Comparison of ENCODE assay signal across 9 cellular contexts in the genomic region with DNA sequence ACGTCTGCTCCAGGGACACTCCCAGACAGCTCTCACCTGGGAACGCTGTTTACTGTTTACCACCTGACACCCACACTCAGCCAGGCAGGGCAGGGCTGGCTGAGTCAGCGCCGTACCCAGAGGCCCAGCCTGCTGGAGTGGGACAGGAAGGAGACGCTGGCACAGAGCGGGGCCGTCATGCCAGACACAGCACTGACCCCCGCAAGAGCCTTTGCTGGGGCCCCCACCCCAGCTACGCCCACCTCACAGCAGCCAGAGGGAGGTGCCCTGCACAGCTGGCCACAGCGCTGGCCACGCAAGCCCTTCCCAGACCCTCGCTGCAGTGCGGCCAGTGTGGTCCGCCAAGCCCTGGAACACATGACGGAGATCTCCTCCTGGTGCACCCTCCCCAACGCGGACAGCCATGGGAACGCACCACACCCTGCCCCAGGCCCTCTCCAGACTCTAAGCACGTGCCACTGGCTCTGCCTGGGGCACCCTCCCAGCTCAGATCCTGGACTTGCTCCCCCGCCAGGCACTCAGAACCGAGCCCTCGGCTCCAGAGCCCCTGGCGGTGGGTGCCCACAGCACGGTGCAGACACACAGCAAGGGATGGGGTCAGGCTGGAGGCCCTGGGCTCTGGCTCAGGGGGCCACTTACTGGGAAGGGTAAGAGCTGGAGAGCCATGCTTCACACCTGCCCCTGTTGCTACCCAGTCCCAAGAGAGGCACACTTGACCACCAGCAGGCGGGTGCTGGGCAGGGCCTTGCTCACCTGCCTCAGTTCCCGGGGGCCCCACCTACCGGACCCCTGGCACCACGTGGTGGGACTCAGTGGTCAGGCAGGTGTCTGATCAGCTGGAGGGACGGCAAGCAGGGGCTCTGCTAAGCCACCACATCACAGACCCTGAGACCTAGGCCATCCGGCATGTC. TPM values are rescaled to one million over a fixed set of nuclear protein-coding genes. Genes with fewer than 3 reads are reported as not detected.
DNase-seq lines count a peak whose midpoint lies in the region; ATAC-seq and TF ChIP-seq lines count a peak whose summit lies in the region.
"Had no signal": no experiment of that assay in that cellular context is flagged by ENCODE, and none has a peak within 500 bp of the region (broad histone marks: within the 10 kb centered on the region; RNA-seq: fewer than 3 reads in every experiment).

No MANE protein-coding gene starts in this region.

- H3K27ac Mint-ChIP-seq in Calu3 (ENCODE audit: unreplicated experiment), result peak overlapping the region; percentile 84
- H3K27ac Mint-ChIP-seq in activated naive CD4-positive, alpha-beta T cell treated with anti-CD3 and anti-CD28 coated beads, Interleukin-2, amount 10 ng/mL, durations not matched to agents 7 days and 5 days, result no peak overlapping the region
- H3K27ac Mint-ChIP-seq in mesothelial cell of epicardium, result no peak overlapping the region
- H3K27ac Mint-ChIP-seq: activated B cell treated with CpG ODN at 0.5 μM for 24 hours had no signal

- BruUV-seq in Calu3 (replicated peaks; lab: Mats Ljungman, UMichigan), result no TSS peak

- H3K4me3 Mint-ChIP-seq in Calu3 (ENCODE audit: low read depth, unreplicated experiment), result peak overlapping the region; percentile 25
- no peak overlapping the region for H3K4me3 Mint-ChIP-seq in activated naive CD4-positive, alpha-beta T cell treated with anti-CD3 and anti-CD28 coated beads, Interleukin-2, amount 10 ng/mL, durations not matched to agents 7 days and 5 days
- no peak overlapping the region for H3K4me3 Mint-ChIP-seq in mesothelial cell of epicardium
- H3K4me3 Mint-ChIP-seq: activated B cell treated with CpG ODN at 0.5 μM for 24 hours had no signal

- intact Hi-C loops in Calu3 (cut with micrococcal nuclease; ENCODE audit: unreplicated experiment), result loop anchor here (5.0 to 10.0 kb wide), 3 partner anchors 40 to 78 kb away; a partner anchor contains a TSS

- H3K4me1 Mint-ChIP-seq in Calu3 (ENCODE audit: low read depth, unreplicated experiment) (peaks cover 42% of the 10 kb centered on the region), mesothelial cell of epicardium (peaks cover 24% of the 10 kb centered on the region)
- peaks cover 6% of the 10 kb centered on the region for H3K4me1 Mint-ChIP-seq in activated naive CD4-positive, alpha-beta T cell treated with anti-CD3 and anti-CD28 coated beads, Interleukin-2, amount 10 ng/mL, durations not matched to agents 7 days and 5 days

- DNase-seq in Calu3 (peak; percentile 94), NCI-H510A (lab: John Stamatoyannopoulos, UW) (peak; percentile 57), epithelial cell of proximal tubule (ENCODE audit: low read depth) (no peak), omental fat pad (ENCODE audit: low spot score) (no peak), hippocampal formation (lab: John Stamatoyannopoulos, UW) (no peak), mesothelial cell of epicardium (ENCODE audit: low spot score in 2 of 2, unreplicated experiment in 2 of 2) (no peak)
- DNase-seq in activated naive CD4-positive, alpha-beta T cell treated with anti-CD3 and anti-CD28 coated beads, Interleukin-2, amount 10 ng/mL, durations not matched to agents 7 days and 5 days, result no peak
- DNase-seq in central memory CD4-positive, alpha-beta T cell, result no peak
- DNase-seq: activated B cell treated with CpG ODN at 0.5 μM for 24 hours had no signal

- H3K9me3 Mint-ChIP-seq in Calu3 (ENCODE audit: low read depth, unreplicated experiment), result no peaks in the 10 kb centered on the region
- no peaks in the 10 kb centered on the region for H3K9me3 Mint-ChIP-seq in activated naive CD4-positive, alpha-beta T cell treated with anti-CD3 and anti-CD28 coated beads, Interleukin-2, amount 10 ng/mL, durations not matched to agents 7 days and 5 days
- no peaks in the 10 kb centered on the region for H3K9me3 Mint-ChIP-seq in mesothelial cell of epicardium
- H3K9me3 Mint-ChIP-seq: activated B cell treated with CpG ODN at 0.5 μM for 24 hours had no signal

- H3K4me3 ChIP-seq in epithelial cell of proximal tubule (ENCODE audit: low read depth, low read length), result peak overlapping the region; percentile 21

- H3K27me3 Mint-ChIP-seq in Calu3 (ENCODE audit: unreplicated experiment) (no peaks in the 10 kb centered on the region), mesothelial cell of epicardium (ENCODE audit: low read depth) (peaks cover 15% of the 10 kb centered on the region)
- peaks cover 59% of the 10 kb centered on the region for H3K27me3 Mint-ChIP-seq in activated naive CD4-positive, alpha-beta T cell treated with anti-CD3 and anti-CD28 coated beads, Interleukin-2, amount 10 ng/mL, durations not matched to agents 7 days and 5 days

- H3K36me3 Mint-ChIP-seq in Calu3 (ENCODE audit: insufficient read depth, unreplicated experiment), result peaks cover 78% of the 10 kb centered on the region
- no peaks in the 10 kb centered on the region for H3K36me3 Mint-ChIP-seq in activated naive CD4-positive, alpha-beta T cell treated with anti-CD3 and anti-CD28 coated beads, Interleukin-2, amount 10 ng/mL, durations not matched to agents 7 days and 5 days
- no peaks in the 10 kb centered on the region for H3K36me3 Mint-ChIP-seq in mesothelial cell of epicardium

- TF ChIP-seq CTCF in Calu3 (IDR thresholded peaks at IDR 0.05; ENCODE audit: unreplicated experiment) (peak; percentile 22), epithelial cell of proximal tubule (conservative IDR thresholded peaks at IDR 0.05; ENCODE audit: low read depth, low read length) (peak; percentile 12), omental fat pad (IDR thresholded peaks at IDR 0.05) (no peak), mesothelial cell of epicardium (IDR thresholded peaks at IDR 0.05; ENCODE audit: unreplicated experiment) (no peak)

- CTCF ChIA-PET in Calu3 (lab: Charles Lee), result interaction anchor here (0.6 to 2.5 kb wide), 9 partner anchors 13 to 204 kb away, joined by 3 to 10 read pairs (median 3); a partner anchor contains a TSS
- CTCF ChIA-PET in activated naive CD4-positive, alpha-beta T cell treated with anti-CD3 and anti-CD28 coated beads, Interleukin-2, amount 10 ng/mL, durations not matched to agents 7 days and 5 days (lab: Charles Lee), result interaction anchor here (10.7 kb wide), 1 partner anchor 72 kb away, joined by 122 read pairs; no protein-coding TSS in a partner anchor

- ATAC-seq in omental fat pad (ENCODE audit: low FRiP score), result peak; percentile 48

RNA-seq across cellular contexts. Expression of a gene that starts 5.6 kb away (rescaled TPM):
- total RNA-seq in Calu3 (2022) (42.0 and 56.5 TPM in 2 replicates), epithelial cell of proximal tubule (16.6 and 20.8 TPM in 2 replicates), omental fat pad (10 to 100 TPM; 18.6 to 44.5 (median 34.2) TPM), mesothelial cell of epicardium (2.4 to 2.8 TPM (median 2.6 TPM) in 3 replicates)
- total RNA-seq: activated B cell treated with CpG ODN at 0.5 μM for 24 hours had no signal

RNA-seq across cellular contexts. Expression of a gene that starts 13.0 kb away (rescaled TPM):
- total RNA-seq in Calu3 (2022) (12.8 and 13.8 TPM in 2 replicates), epithelial cell of proximal tubule (4.5 and 5.0 TPM in 2 replicates), omental fat pad (1 to 10 TPM; 2.5 to 6.1 (median 3.3) TPM), mesothelial cell of epicardium (9.0 to 10.3 TPM (median 10.2 TPM) in 3 replicates)

RNA-seq across cellular contexts. Expression of a gene that starts 47.9 kb away (rescaled TPM):
- 0.09 and 0.12 TPM in 2 replicates for total RNA-seq in Calu3 (2022)
- total RNA-seq in epithelial cell of proximal tubule, result not detected in 2 replicates
- under 1 TPM in 3 of 4 donors, not detected in 1; under 0.01 to 0.37 (median 0.16) TPM for total RNA-seq in omental fat pad
- total RNA-seq in mesothelial cell of epicardium, result 0.58 to 0.78 TPM (median 0.75 TPM) in 3 replicates

RNA-seq across cellular contexts. Expression of a gene that starts 48.3 kb away (rescaled TPM):
- total RNA-seq in Calu3 (2022) (28.9 and 32.4 TPM in 2 replicates), epithelial cell of proximal tubule (46.9 and 78.7 TPM in 2 replicates), omental fat pad (1 to 10 TPM; 5.3 to 8.0 (median 6.4) TPM), mesothelial cell of epicardium (31.5 to 33.9 TPM (median 32.3 TPM) in 3 replicates)

Comparison
In these comparisons a context has a peak if more than half of its experiments do, and no peak if none do; other contexts are left out.
1. DNase-seq: peak in Calu3 (single experiment) and NCI-H510A (single experiment); none in epithelial cell of proximal tubule (single experiment), omental fat pad (single experiment), activated naive CD4-positive, alpha-beta T cell treated with anti-CD3 and anti-CD28 coated beads, Interleukin-2, amount 10 ng/mL, durations not matched to agents 7 days and 5 days (single experiment), hippocampal formation (0 of 2), mesothelial cell of epicardium (0 of 2) and central memory CD4-positive, alpha-beta T cell (single experiment).
2. CTCF ChIP-seq: peak in Calu3 (single experiment) and epithelial cell of proximal tubule (single experiment); none in omental fat pad (0 of 3) and mesothelial cell of epicardium (single experiment).